Comparison of ENCODE assay signal across 7 cellular contexts in genomic region chr3:10194328-10195071, GRCh38. TPM values are rescaled to one million over a fixed set of nuclear protein-coding genes. Genes with fewer than 3 reads are reported as not detected.
DNase-seq lines count a peak whose midpoint lies in the region; ATAC-seq and TF ChIP-seq lines count a peak whose summit lies in the region.

No MANE protein-coding gene starts in this region.

- H3K4me1 ChIP-seq in HUES6 (ENCODE audit: control insufficient read depth, insufficient read depth, low read length) (peaks cover 12% of the 10 kb centered on the region; the same call in 1 of the 2 replicates), esophagus (ENCODE audit: control insufficient read depth in 2 of 2, insufficient read depth in 2 of 2, low read length in 1 of 2) (peaks cover 8 to 50% of the 10 kb centered on the region in 2 donors), psoas muscle (peaks cover 74% of the 10 kb centered on the region)

- H3K36me3 ChIP-seq in HUES6 (ENCODE audit: control insufficient read depth, insufficient read depth, low read length): no peaks in the 10 kb centered on the region
- H3K36me3 ChIP-seq in esophagus (ENCODE audit: control insufficient read depth in 2 of 2, insufficient read depth in 2 of 2, low read length in 1 of 2): no peaks in the 10 kb centered on the region
- no peaks in the 10 kb centered on the region for H3K36me3 ChIP-seq in psoas muscle (ENCODE audit: insufficient read depth in 1 of 2, low read depth in 1 of 2)

- peak overlapping the region; percentile 41 for H3K4me3 Mint-ChIP-seq in activated CD8-positive, alpha-beta memory T cell treated with anti-CD3 and anti-CD28 coated beads, Interleukin-2, amount 10 ng/mL, durations not matched to agents 7 days and 5 days

- CTCF ChIA-PET in activated CD8-positive, alpha-beta memory T cell treated with anti-CD3 and anti-CD28 coated beads, Interleukin-2, amount 10 ng/mL, durations not matched to agents 7 days and 5 days (lab: Charles Lee): interaction anchor here (0.6 to 2.9 kb wide), 13 partner anchors 9 to 261 kb away, joined by 3 to 12 read pairs (median 4); partner anchors contain the start of genes CRELD1, IRAK2, TATDN2 and VHL

- no peaks in the 10 kb centered on the region for H3K27me3 Mint-ChIP-seq in activated CD8-positive, alpha-beta memory T cell treated with anti-CD3 and anti-CD28 coated beads, Interleukin-2, amount 10 ng/mL, durations not matched to agents 7 days and 5 days

- H3K9ac ChIP-seq in HUES6 (ENCODE audit: low read length): no peak overlapping the region

- H3K9me3 ChIP-seq in HUES6 (ENCODE audit: control insufficient read depth, insufficient read depth, low read depth, low read length) (no peaks in the 10 kb centered on the region), esophagus (ENCODE audit: control insufficient read depth in 2 of 2, insufficient read depth in 1 of 2, low read depth in 1 of 2, low read length in 1 of 2) (no peaks in the 10 kb centered on the region), psoas muscle (no peaks in the 10 kb centered on the region)

- peak; percentile 71 for DNase-seq in activated CD8-positive, alpha-beta memory T cell treated with anti-CD3 and anti-CD28 coated beads, Interleukin-2, amount 10 ng/mL, durations not matched to agents 7 days and 5 days
- DNase-seq in psoas muscle: peak; percentile 30 to 68
- DNase-seq in NOMO-1 treated with dmso at 0.1 percent for 144 hours (lab: John Stamatoyannopoulos, UW; ENCODE audit: unreplicated experiment): no peak
- no peak for DNase-seq in kidney glomerular epithelial cell (lab: John Stamatoyannopoulos, UW)

- intact Hi-C loops in psoas muscle (cut with DNase I): no loop called here

- H3K4me3 ChIP-seq in HUES6 (ENCODE audit: low read depth, low read length) (no peak overlapping the region), esophagus (ENCODE audit: low read depth in 1 of 2, low read length in 2 of 2) (no peak overlapping the region), psoas muscle (no peak overlapping the region)

- H3K9me3 Mint-ChIP-seq in activated CD8-positive, alpha-beta memory T cell treated with anti-CD3 and anti-CD28 coated beads, Interleukin-2, amount 10 ng/mL, durations not matched to agents 7 days and 5 days (ENCODE audit: low read depth): no peaks in the 10 kb centered on the region

- H3K36me3 Mint-ChIP-seq in activated CD8-positive, alpha-beta memory T cell treated with anti-CD3 and anti-CD28 coated beads, Interleukin-2, amount 10 ng/mL, durations not matched to agents 7 days and 5 days: no peaks in the 10 kb centered on the region

- TF ChIP-seq CTCF in psoas muscle (IDR thresholded peaks at IDR 0.05): no peak

- WGBS in esophagus, 2 donors: 27 to 41% methylated on average over 11 of the region's 11 CpGs
- 54 to 63% (median 59%) methylated on average over 11 of the region's 11 CpGs for whole genome bisulfite sequencing in psoas muscle, 3 donors

- H3K27me3 ChIP-seq in HUES6 (ENCODE audit: control insufficient read depth, insufficient read depth, low read length): no peaks in the 10 kb centered on the region
- H3K27me3 ChIP-seq in esophagus (ENCODE audit: control insufficient read depth in 1 of 2, insufficient read depth in 2 of 2, low read length in 2 of 2): no peaks in the 10 kb centered on the region
- no peaks in the 10 kb centered on the region for H3K27me3 ChIP-seq in psoas muscle (ENCODE audit: insufficient read depth in 3 of 3, low read length in 2 of 3)

- H3K27ac ChIP-seq in HUES6 (ENCODE audit: low read depth, low read length) (peak overlapping the region; percentile 28; the same call in 1 of the 2 replicates), esophagus (ENCODE audit: low read depth in 2 of 2, low read length in 1 of 2) (peak overlapping the region; percentile 92 to 97), psoas muscle (peak overlapping the region; percentile 98)

- peaks cover 84% of the 10 kb centered on the region for H3K4me1 Mint-ChIP-seq in activated CD8-positive, alpha-beta memory T cell treated with anti-CD3 and anti-CD28 coated beads, Interleukin-2, amount 10 ng/mL, durations not matched to agents 7 days and 5 days

- H3K27ac Mint-ChIP-seq in activated CD8-positive, alpha-beta memory T cell treated with anti-CD3 and anti-CD28 coated beads, Interleukin-2, amount 10 ng/mL, durations not matched to agents 7 days and 5 days: peak overlapping the region; percentile 98

- ATAC-seq in activated CD8-positive, alpha-beta memory T cell treated with anti-CD3 and anti-CD28 coated beads, Interleukin-2, amount 10 ng/mL, durations not matched to agents 7 days and 5 days: peak; percentile 43
- peak; percentile 38 to 62 (median 54) for ATAC-seq in psoas muscle
- ATAC-seq in GM19397 (IDR thresholded peaks at IDR 0.05; ENCODE audit: unreplicated experiment): no peak

RNA-seq across cellular contexts. Expression of gene IRAK2, which starts 29.8 kb away (rescaled TPM):
- total RNA-seq in activated CD8-positive, alpha-beta memory T cell treated with anti-CD3 and anti-CD28 coated beads, Interleukin-2, amount 10 ng/mL, durations not matched to agents 7 days and 5 days: 1 to 10 TPM; 3.0 to 9.1 TPM
- polyA plus RNA-seq in esophagus (1 to 10 TPM; 6.1 to 7.1 TPM), psoas muscle (10 to 100 TPM in 1 of 3 donors, 1 to 10 TPM in 2; 5.9 to 11.7 (median 9.1) TPM)
- total RNA-seq in psoas muscle: 10 to 100 TPM in 2 of 4 donors, 1 to 10 TPM in 2; 3.9 to 21.3 (median 12.8) TPM

RNA-seq across cellular contexts. Expression of gene VHL, which starts 52.9 kb away (rescaled TPM):
- total RNA-seq in activated CD8-positive, alpha-beta memory T cell treated with anti-CD3 and anti-CD28 coated beads, Interleukin-2, amount 10 ng/mL, durations not matched to agents 7 days and 5 days: 10 to 100 TPM; 68.2 to 75.7 TPM
- polyA plus RNA-seq in esophagus: 10 to 100 TPM; 16.3 to 29.0 TPM
- total RNA-seq in psoas muscle: 10 to 100 TPM; 13.5 to 18.2 (median 16.6) TPM
- 10 to 100 TPM in 2 of 3 donors, 1 to 10 TPM in 1; 9.7 to 18.3 (median 13.0) TPM for polyA plus RNA-seq in psoas muscle

RNA-seq across cellular contexts. Expression of gene TATDN2, which starts 53.8 kb away (rescaled TPM):
- total RNA-seq in activated CD8-positive, alpha-beta memory T cell treated with anti-CD3 and anti-CD28 coated beads, Interleukin-2, amount 10 ng/mL, durations not matched to agents 7 days and 5 days: 10 to 100 TPM; 60.2 to 67.1 TPM
- polyA plus RNA-seq in esophagus: 10 to 100 TPM; 10.9 to 15.0 TPM
- total RNA-seq in psoas muscle: 10 to 100 TPM; 16.3 to 22.7 (median 20.1) TPM
- 10 to 100 TPM in 2 of 3 donors, 1 to 10 TPM in 1; 9.6 to 22.1 (median 16.0) TPM for polyA plus RNA-seq in psoas muscle

Comparison
In these comparisons a context has a peak if more than half of its experiments do, and no peak if none do; other contexts are left out.
1. H3K27ac ChIP-seq: peak in every context shown above with its lines; median percentile 98 in psoas muscle; 94 in esophagus; 28 in HUES6.
2. DNase-seq: peak in activated CD8-positive, alpha-beta memory T cell treated with anti-CD3 and anti-CD28 coated beads, Interleukin-2, amount 10 ng/mL, durations not matched to agents 7 days and 5 days (single experiment) and psoas muscle (2 of 2); none in NOMO-1 treated with dmso at 0.1 percent for 144 hours (single experiment) and kidney glomerular epithelial cell (single experiment).